In genomic region chr3:12446298-12446697, GRCh38 we compare ENCODE assay signal across 20 cellular contexts.
"Had no signal": no experiment of that assay in that cellular context is flagged by ENCODE, and none has a peak within 500 bp of the region (broad histone marks: within the 10 kb centered on the region; RNA-seq: fewer than 3 reads in every experiment).

No MANE protein-coding gene starts in this region.

- H3K27ac ChIP-seq: body of pancreas, cardiac muscle cell, neutrophil, ovary, skin epidermis, tibial artery had no signal

- ATAC-seq: activated CD8-positive, alpha-beta memory T cell treated with anti-CD3 and anti-CD28 coated beads, Interleukin-2, amount 10 ng/mL, durations not matched to agents 7 days and 5 days; activated CD8-positive, alpha-beta T cell treated with anti-CD3 and anti-CD28 coated beads for 36 hours; body of pancreas; left lobe of liver; natural killer cell; right cardiac atrium had no signal

- H3K27me3 ChIP-seq: body of pancreas, cardiac muscle cell, ovary had no signal

- H3K9me3 ChIP-seq: body of pancreas, neutrophil, ovary had no signal

- H3K4me1 ChIP-seq: body of pancreas had no signal

- H3K27ac Mint-ChIP-seq: activated CD4-positive, alpha-beta T cell treated with anti-CD3 and anti-CD28 coated beads, Interleukin-2, amount 10 ng/mL, durations not matched to agents 24 days and 14 days; activated CD8-positive, alpha-beta memory T cell treated with anti-CD3 and anti-CD28 coated beads, Interleukin-2, amount 10 ng/mL, durations not matched to agents 7 days and 5 days; activated CD8-positive, alpha-beta T cell treated with anti-CD3 and anti-CD28 coated beads for 36 hours; activated naive CD4-positive, alpha-beta T cell treated with anti-CD3 and anti-CD28 coated beads, Interleukin-2, amount 50 U/mL, for 24 hours; immature natural killer cell; natural killer cell; stimulated activated naive CD8-positive, alpha-beta T cell treated with anti-CD3 and anti-CD28 coated beads, Interleukin-15, Interleukin-2, amounts not matched to agents 100 ng/mL and 50 ng/mL, for 24 hours had no signal

- H3K4me3 Mint-ChIP-seq: activated CD4-positive, alpha-beta T cell treated with anti-CD3 and anti-CD28 coated beads, Interleukin-2, amount 10 ng/mL, durations not matched to agents 24 days and 14 days; activated CD8-positive, alpha-beta memory T cell treated with anti-CD3 and anti-CD28 coated beads, Interleukin-2, amount 10 ng/mL, durations not matched to agents 7 days and 5 days; activated CD8-positive, alpha-beta T cell treated with anti-CD3 and anti-CD28 coated beads for 36 hours; activated naive CD4-positive, alpha-beta T cell treated with anti-CD3 and anti-CD28 coated beads, Interleukin-2, amount 50 U/mL, for 24 hours; immature natural killer cell; natural killer cell; stimulated activated naive CD8-positive, alpha-beta T cell treated with anti-CD3 and anti-CD28 coated beads, Interleukin-15, Interleukin-2, amounts not matched to agents 100 ng/mL and 50 ng/mL, for 24 hours had no signal

- H3K27me3 Mint-ChIP-seq: activated CD4-positive, alpha-beta T cell treated with anti-CD3 and anti-CD28 coated beads, Interleukin-2, amount 10 ng/mL, durations not matched to agents 24 days and 14 days; activated CD8-positive, alpha-beta T cell treated with anti-CD3 and anti-CD28 coated beads for 36 hours; activated naive CD4-positive, alpha-beta T cell treated with anti-CD3 and anti-CD28 coated beads, Interleukin-2, amount 50 U/mL, for 24 hours had no signal

- DNase-seq: activated CD4-positive, alpha-beta T cell treated with anti-CD3 and anti-CD28 coated beads, Interleukin-2, amount 10 ng/mL, durations not matched to agents 24 days and 14 days; activated CD8-positive, alpha-beta memory T cell treated with anti-CD3 and anti-CD28 coated beads, Interleukin-2, amount 10 ng/mL, durations not matched to agents 7 days and 5 days; activated CD8-positive, alpha-beta T cell treated with anti-CD3 and anti-CD28 coated beads for 36 hours; activated gamma-delta T cell treated with Interleukin-2 at 50 U/mL for 16 hours; activated T-cell treated with anti-CD3 and anti-CD28 coated beads for 4 hours; anterior cingulate cortex; body of pancreas; immature natural killer cell; natural killer cell; ovary; right cardiac atrium; stimulated activated CD4-positive, alpha-beta T cell treated with anti-CD3 and anti-CD28 coated beads, Interleukin-1b, Interleukin-23, amount 100 ng/mL, for 48 hours; tibial artery had no signal

- H3K9me3 Mint-ChIP-seq: activated CD4-positive, alpha-beta T cell treated with anti-CD3 and anti-CD28 coated beads, Interleukin-2, amount 10 ng/mL, durations not matched to agents 24 days and 14 days; activated CD8-positive, alpha-beta T cell treated with anti-CD3 and anti-CD28 coated beads for 36 hours; activated naive CD4-positive, alpha-beta T cell treated with anti-CD3 and anti-CD28 coated beads, Interleukin-2, amount 50 U/mL, for 24 hours; immature natural killer cell; natural killer cell; stimulated activated naive CD8-positive, alpha-beta T cell treated with anti-CD3 and anti-CD28 coated beads, Interleukin-15, Interleukin-2, amounts not matched to agents 100 ng/mL and 50 ng/mL, for 24 hours had no signal

- H3K36me3 Mint-ChIP-seq: activated CD8-positive, alpha-beta memory T cell treated with anti-CD3 and anti-CD28 coated beads, Interleukin-2, amount 10 ng/mL, durations not matched to agents 7 days and 5 days; activated naive CD4-positive, alpha-beta T cell treated with anti-CD3 and anti-CD28 coated beads, Interleukin-2, amount 50 U/mL, for 24 hours; immature natural killer cell; natural killer cell had no signal

- H3K36me3 ChIP-seq: cardiac muscle cell, neutrophil, ovary, tibial artery had no signal

- H3K4me3 ChIP-seq: body of pancreas, cardiac muscle cell, lung, ovary, skin epidermis, tibial artery had no signal

- H3K4me1 Mint-ChIP-seq: activated CD4-positive, alpha-beta T cell treated with anti-CD3 and anti-CD28 coated beads, Interleukin-2, amount 10 ng/mL, durations not matched to agents 24 days and 14 days; activated CD8-positive, alpha-beta memory T cell treated with anti-CD3 and anti-CD28 coated beads, Interleukin-2, amount 10 ng/mL, durations not matched to agents 7 days and 5 days; activated naive CD4-positive, alpha-beta T cell treated with anti-CD3 and anti-CD28 coated beads, Interleukin-2, amount 50 U/mL, for 24 hours; immature natural killer cell; natural killer cell had no signal
